In the genomic region with DNA sequence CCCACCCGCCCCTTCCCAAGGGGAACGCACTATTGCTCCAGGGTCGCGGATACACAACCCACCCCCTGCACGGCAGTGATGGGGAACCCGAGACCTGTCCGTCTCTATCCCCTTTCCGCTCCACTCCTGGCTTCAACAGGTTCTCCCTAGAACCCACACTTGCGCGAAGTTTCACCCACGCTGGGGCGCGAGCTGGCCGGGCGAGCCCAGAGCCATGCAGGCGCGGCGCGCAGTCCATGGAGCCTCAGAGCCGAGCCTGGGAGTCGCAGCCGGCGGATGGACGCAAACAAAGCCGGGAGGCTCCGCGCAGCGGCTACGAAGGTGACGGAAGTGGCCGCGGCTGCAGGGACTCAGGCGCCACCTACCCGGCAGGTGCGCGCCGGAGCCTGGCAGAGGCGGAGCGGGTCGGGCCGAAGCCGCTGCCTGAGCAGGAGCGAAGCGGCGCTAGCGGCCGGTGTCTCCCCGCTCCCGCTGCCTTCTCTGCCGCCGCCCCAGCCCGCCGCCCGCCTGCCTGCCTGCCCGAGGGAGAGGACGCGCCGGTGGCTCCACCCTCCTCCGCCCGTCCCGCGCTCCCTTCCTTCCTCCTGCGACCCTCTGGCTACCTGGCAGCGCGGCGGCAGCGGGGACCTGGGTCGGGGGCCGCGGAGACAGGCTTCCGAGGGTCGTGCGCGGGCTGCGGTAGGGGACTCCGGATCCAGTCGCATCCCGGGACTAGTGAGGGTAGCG, we compare ENCODE assay signal across 8 cellular contexts. TPM values are rescaled to one million over a fixed set of nuclear protein-coding genes. Genes with fewer than 3 reads are reported as not detected.
DNase-seq lines count a peak whose midpoint lies in the region; ATAC-seq, FAIRE-seq and TF ChIP-seq lines count a peak whose summit lies in the region.

No MANE protein-coding gene starts in this region.

- H3K4me3 Mint-ChIP-seq in CD8-positive, alpha-beta T cell, result peak overlapping the region; percentile 51
- H3K4me3 Mint-ChIP-seq in astrocyte (ENCODE audit: unreplicated experiment), result no peak overlapping the region

- WGBS in mesenchymal stem cell, result 3% methylated on average over 70 of the region's 79 CpGs

- H2AFZ ChIP-seq in astrocyte (ENCODE audit: low read depth, low read length), result no peak overlapping the region
- H2AFZ ChIP-seq in mesenchymal stem cell (ENCODE audit: low read depth, low read length), result no peak overlapping the region

- no peak overlapping the region for H3K18ac ChIP-seq in mesenchymal stem cell (ENCODE audit: low read depth in 1 of 2, low read length in 2 of 2)

- no peaks in the 10 kb centered on the region for H3K9me3 Mint-ChIP-seq in CD8-positive, alpha-beta T cell
- peaks cover 12% of the 10 kb centered on the region for H3K9me3 Mint-ChIP-seq in astrocyte (ENCODE audit: unreplicated experiment)

- H2AK5ac ChIP-seq in mesenchymal stem cell (ENCODE audit: low read length, severe bottlenecking), result no peak overlapping the region

- peaks cover 10% of the 10 kb centered on the region for H3K27me3 ChIP-seq in CD8-positive, alpha-beta T cell (ENCODE audit: insufficient read depth, low read length)
- H3K27me3 ChIP-seq in astrocyte (ENCODE audit: insufficient read depth, low read length) (peaks cover 59% of the 10 kb centered on the region), mesenchymal stem cell (ENCODE audit: control insufficient read depth in 1 of 2, insufficient read depth in 1 of 2, low read length in 2 of 2) (peaks cover 74 to 88% of the 10 kb centered on the region in 2 experiments), uterus (peaks cover 0 to 9% of the 10 kb centered on the region in 2 donors)

- H3K36me3 ChIP-seq in CD8-positive, alpha-beta T cell (ENCODE audit: insufficient read depth, low read length), result no peaks in the 10 kb centered on the region
- H3K36me3 ChIP-seq in astrocyte (ENCODE audit: insufficient read depth, low read length) (no peaks in the 10 kb centered on the region), mesenchymal stem cell (ENCODE audit: control insufficient read depth in 1 of 2, insufficient read depth in 2 of 2, low read depth in 1 of 2, low read length in 2 of 2) (no peaks in the 10 kb centered on the region), uterus (no peaks in the 10 kb centered on the region)

- no peak overlapping the region for H4K91ac ChIP-seq in mesenchymal stem cell (ENCODE audit: low read length)

- H3K4me1 ChIP-seq in CD8-positive, alpha-beta T cell (ENCODE audit: insufficient read depth, low read length), result peaks cover 7% of the 10 kb centered on the region
- H3K4me1 ChIP-seq in astrocyte (ENCODE audit: insufficient read depth, low read length) (no peaks in the 10 kb centered on the region), mesenchymal stem cell (ENCODE audit: control insufficient read depth, insufficient read depth, low read depth, low read length) (peaks cover 22% of the 10 kb centered on the region), uterus (peaks cover 0 to 5% of the 10 kb centered on the region in 2 donors)

- no peaks in the 10 kb centered on the region for H4K20me1 ChIP-seq in astrocyte (ENCODE audit: insufficient read depth, low read length)

- DNase-seq in CD8-positive, alpha-beta T cell, result peak in 4 of 7 experiments; percentile 4 to 58 (median 16)
- peak; percentile 69 for DNase-seq in NCI-H1105 treated with DMSO at 0.1 percent for 48 hours (lab: John Stamatoyannopoulos, UW)
- DNase-seq in astrocyte (ENCODE audit: low read depth), result peak; percentile 3
- DNase-seq in mesenchymal stem cell, result peak; percentile 20
- no peak for DNase-seq in NOMO-1 (lab: John Stamatoyannopoulos, UW; ENCODE audit: unreplicated experiment in 2 of 2)
- DNase-seq in NK-92 (lab: John Stamatoyannopoulos, UW; ENCODE audit: unreplicated experiment), result no peak
- no peak for DNase-seq in uterus

- no peaks in the 10 kb centered on the region for H3K36me3 Mint-ChIP-seq in CD8-positive, alpha-beta T cell
- no peaks in the 10 kb centered on the region for H3K36me3 Mint-ChIP-seq in astrocyte (ENCODE audit: low read depth, unreplicated experiment)

- no peak overlapping the region for H3K27ac ChIP-seq in CD8-positive, alpha-beta T cell (ENCODE audit: low read depth, low read length)
- H3K27ac ChIP-seq in astrocyte (ENCODE audit: low read depth, low read length) (no peak overlapping the region), mesenchymal stem cell (ENCODE audit: low read length, poor library complexity, severe bottlenecking) (no peak overlapping the region), uterus (no peak overlapping the region)

- H3K4me2 ChIP-seq in astrocyte (ENCODE audit: low read length), result peak overlapping the region; percentile 59
- H3K4me2 ChIP-seq in mesenchymal stem cell (ENCODE audit: low read length, poor library complexity, severe bottlenecking), result peak overlapping the region; percentile 68

- no peaks in the 10 kb centered on the region for H3K79me1 ChIP-seq in mesenchymal stem cell (replicated peaks; ENCODE audit: low read length, poor library complexity, severe bottlenecking)

- no peak overlapping the region for H3K14ac ChIP-seq in mesenchymal stem cell (ENCODE audit: low read length in 2 of 2)

- no peaks in the 10 kb centered on the region for H3K9me3 ChIP-seq in CD8-positive, alpha-beta T cell (ENCODE audit: low read length)
- peaks cover 16% of the 10 kb centered on the region for H3K9me3 ChIP-seq in astrocyte (ENCODE audit: insufficient read depth, low read depth, low read length)
- H3K9me3 ChIP-seq in mesenchymal stem cell (ENCODE audit: control insufficient read depth, low read length), result no peaks in the 10 kb centered on the region
- H3K9me3 ChIP-seq in uterus, result no peaks in the 10 kb centered on the region

- no peak overlapping the region for H3K4ac ChIP-seq in mesenchymal stem cell (ENCODE audit: low read depth in 1 of 2, low read length in 2 of 2)

- peak overlapping the region in 1 of 2 experiments; percentile 32 for H3K23ac ChIP-seq in mesenchymal stem cell (ENCODE audit: low read length in 2 of 2)

- no peak overlapping the region for H2BK120ac ChIP-seq in mesenchymal stem cell (ENCODE audit: low read depth, low read length)

- no peak overlapping the region for H3K27ac Mint-ChIP-seq in CD8-positive, alpha-beta T cell
- no peak overlapping the region for H3K27ac Mint-ChIP-seq in astrocyte (ENCODE audit: unreplicated experiment)

- peaks cover 30% of the 10 kb centered on the region for H3K27me3 Mint-ChIP-seq in CD8-positive, alpha-beta T cell (ENCODE audit: low read depth)
- peaks cover 80% of the 10 kb centered on the region for H3K27me3 Mint-ChIP-seq in astrocyte (ENCODE audit: low read depth, unreplicated experiment)

- H2BK12ac ChIP-seq in mesenchymal stem cell (ENCODE audit: low read length in 2 of 2), result no peak overlapping the region

- CTCF ChIA-PET in CD8-positive, alpha-beta T cell (lab: Charles Lee), result interaction anchor here (2.6 kb wide), 1 partner anchor 19 kb away, joined by 9 read pairs; no protein-coding TSS in a partner anchor

- no peak overlapping the region for H4K8ac ChIP-seq in mesenchymal stem cell (ENCODE audit: low read length)

- peaks cover 14% of the 10 kb centered on the region for H3K4me1 Mint-ChIP-seq in CD8-positive, alpha-beta T cell (ENCODE audit: low read depth)
- no peaks in the 10 kb centered on the region for H3K4me1 Mint-ChIP-seq in astrocyte (ENCODE audit: low read depth, unreplicated experiment)

- POLR2A ChIA-PET in CD8-positive, alpha-beta T cell (lab: Charles Lee), result no interaction called here

- FAIRE-seq in astrocyte (lab: Jason Lieb, UNC), result no peak

- no peak overlapping the region for H2BK15ac ChIP-seq in mesenchymal stem cell (ENCODE audit: low read depth, poor library complexity, severe bottlenecking)

- no peak overlapping the region for H3K9ac ChIP-seq in astrocyte (ENCODE audit: low read length)
- no peak overlapping the region for H3K9ac ChIP-seq in mesenchymal stem cell (ENCODE audit: low read length)

- intact Hi-C loops in CD8-positive, alpha-beta T cell (cut with DNase I, micrococcal nuclease), result no loop called here
- intact Hi-C loops in uterus (cut with DNase I; ENCODE audit: low total_unique reads), result no loop called here

- no peaks in the 10 kb centered on the region for H3K79me2 ChIP-seq in astrocyte (ENCODE audit: insufficient read depth, low read length)

- H2BK5ac ChIP-seq in mesenchymal stem cell (ENCODE audit: low read depth, low read length, poor library complexity, severe bottlenecking), result no peak overlapping the region

- ATAC-seq in CD8-positive, alpha-beta T cell, result peak; percentile 54
- no peak for ATAC-seq in HG02588 (IDR thresholded peaks at IDR 0.05; ENCODE audit: unreplicated experiment)

- peak overlapping the region; percentile 49 for H3K4me3 ChIP-seq in CD8-positive, alpha-beta T cell (ENCODE audit: low read depth, low read length)
- H3K4me3 ChIP-seq in astrocyte (ENCODE audit: insufficient read depth, low read depth, low read length), result no peak overlapping the region
- H3K4me3 ChIP-seq in mesenchymal stem cell (ENCODE audit: insufficient read depth in 1 of 2, low read depth in 1 of 2, low read length in 2 of 2), result peak overlapping the region in 1 of 2 experiments; percentile 31
- no peak overlapping the region for H3K4me3 ChIP-seq in uterus

- TF ChIP-seq CTCF in CD8-positive, alpha-beta T cell (IDR thresholded peaks at IDR 0.05), result no peak
- TF ChIP-seq CTCF in astrocyte (IDR thresholded peaks at IDR 0.05; ENCODE audit: insufficient read depth, low read depth, low read length) (no peak), uterus (IDR thresholded peaks at IDR 0.05) (no peak)

- TF ChIP-seq POLR2A in uterus (IDR thresholded peaks at IDR 0.05), result no peak

RNA-seq across cellular contexts. Expression of gene ALPG, which starts 14.0 kb away (rescaled TPM):
- not detected for total RNA-seq in CD8-positive, alpha-beta T cell
- 0.19 and 0.27 TPM in 2 replicates for total RNA-seq in astrocyte
- not detected for polyA plus RNA-seq in mesenchymal stem cell (2013, experiment 1 of 2)
- not detected for polyA plus RNA-seq in mesenchymal stem cell (2013, experiment 2 of 2)
- total RNA-seq in uterus, result not detected

RNA-seq across cellular contexts. Expression of gene ALPI, which starts 35.3 kb away (rescaled TPM):
- total RNA-seq in CD8-positive, alpha-beta T cell, result not detected
- total RNA-seq in astrocyte (not detected in 2 replicates), uterus (not detected)
- polyA plus RNA-seq in mesenchymal stem cell (2013, experiment 1 of 2), result not detected
- polyA plus RNA-seq in mesenchymal stem cell (2013, experiment 2 of 2), result not detected

RNA-seq across cellular contexts. Expression of gene ALPP, which starts 42.1 kb away (rescaled TPM):
- not detected for total RNA-seq in CD8-positive, alpha-beta T cell
- total RNA-seq in astrocyte (0.32 TPM in 1 of 2 replicates, not detected in the other), uterus (under 1 TPM in 1 of 4 donors, not detected in 3; 0.62 TPM)
- polyA plus RNA-seq in mesenchymal stem cell (2013, experiment 1 of 2), result not detected
- polyA plus RNA-seq in mesenchymal stem cell (2013, experiment 2 of 2), result not detected

Comparison
In these comparisons a context has a peak if more than half of its experiments do, and no peak if none do; other contexts are left out.
1. DNase-seq: peak in CD8-positive, alpha-beta T cell (4 of 7), NCI-H1105 treated with DMSO at 0.1 percent for 48 hours (single experiment), astrocyte (single experiment) and mesenchymal stem cell (single experiment); none in NOMO-1 (0 of 2), NK-92 (single experiment) and uterus (0 of 2).